ENCODE assay signal across 8 cellular contexts in the genomic region with DNA sequence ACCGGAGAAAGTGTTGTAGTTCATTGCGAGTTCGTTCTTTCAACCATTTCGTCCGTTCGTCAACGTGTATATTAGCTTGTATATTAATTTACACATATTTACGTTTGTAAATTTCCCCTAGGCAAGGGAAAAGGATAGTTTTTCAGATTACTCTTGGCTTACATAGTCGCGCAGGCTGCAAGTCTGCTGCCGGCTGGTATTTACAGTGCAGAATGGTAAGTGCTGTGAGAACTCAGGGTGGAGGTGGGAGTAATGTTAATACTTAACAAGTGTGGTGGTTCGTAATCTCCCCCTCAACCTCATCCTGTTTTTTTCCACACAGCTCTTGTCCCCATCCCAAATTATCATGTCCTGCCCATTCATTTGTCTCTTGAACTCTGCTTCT. TPM values are rescaled to one million over a fixed set of nuclear protein-coding genes. Genes with fewer than 3 reads are reported as not detected.
DNase-seq lines count a peak whose midpoint lies in the region; ATAC-seq and TF ChIP-seq lines count a peak whose summit lies in the region.

No MANE protein-coding gene starts in this region.

- DNase-seq in DMS53 (lab: John Stamatoyannopoulos, UW) = peak; percentile 38
- no peak for DNase-seq in DMS53 treated with DMSO at 0.1 percent for 48 hours (lab: John Stamatoyannopoulos, UW; ENCODE audit: unreplicated experiment)
- DNase-seq in SW480 (ENCODE audit: low spot score) = peak; percentile 7
- DNase-seq in foreskin keratinocyte = no peak
- no peak for DNase-seq in sciatic nerve (ENCODE audit: low spot score)
- DNase-seq in ecto neural progenitor cell (ENCODE audit: low spot score) = no peak
- no peak for DNase-seq in activated CD8-positive, alpha-beta memory T cell treated with anti-CD3 and anti-CD28 coated beads for 24 hours

- peak overlapping the region; percentile 59 for H3K27ac ChIP-seq in foreskin keratinocyte

- H3K4me1 ChIP-seq in foreskin keratinocyte = peaks cover 7% of the 10 kb centered on the region

- intact Hi-C loops in sciatic nerve (cut with DNase I) = no loop called here

- ATAC-seq in foreskin keratinocyte (peak; percentile 8), sciatic nerve (peak; percentile 33), GM21515 (IDR thresholded peaks at IDR 0.05; ENCODE audit: unreplicated experiment) (no peak)

- TF ChIP-seq CTCF in foreskin keratinocyte (conservative IDR thresholded peaks at IDR 0.05) = no peak

- peaks cover 4% of the 10 kb centered on the region for H3K27me3 ChIP-seq in foreskin keratinocyte

RNA-seq across cellular contexts. Expression of a gene that starts 0.8 kb away (rescaled TPM):
- total RNA-seq in foreskin keratinocyte = 13.6 and 14.6 TPM in 2 replicates
- polyA plus RNA-seq in foreskin keratinocyte = 13.4 and 14.4 TPM in 2 replicates
- total RNA-seq in sciatic nerve = 24.4 TPM

Comparison
In these comparisons a context has a peak if more than half of its experiments do, and no peak if none do; other contexts are left out.
1. DNase-seq: peak in DMS53 (single experiment) and SW480 (single experiment); none in DMS53 treated with DMSO at 0.1 percent for 48 hours (single experiment), foreskin keratinocyte (0 of 2), sciatic nerve (single experiment), ecto neural progenitor cell (single experiment) and activated CD8-positive, alpha-beta memory T cell treated with anti-CD3 and anti-CD28 coated beads for 24 hours (single experiment).